25 cellular contexts compared by ENCODE assay signal in genomic region chr13:30871713-30872029, GRCh38. TPM values are rescaled to one million over a fixed set of nuclear protein-coding genes. Genes with fewer than 3 reads are reported as not detected.
DNase-seq lines count a peak whose midpoint lies in the region; ATAC-seq and TF ChIP-seq lines count a peak whose summit lies in the region.
"Had no signal": no experiment of that assay in that cellular context is flagged by ENCODE, and none has a peak within 500 bp of the region (broad histone marks: within the 10 kb centered on the region; RNA-seq: fewer than 3 reads in every experiment).

No MANE protein-coding gene starts in this region.

- no peak overlapping the region for H3K27ac ChIP-seq in H9 (ENCODE audit: insufficient read length, low read depth, low read length)
- no peak overlapping the region for H3K27ac ChIP-seq in iPS-20b (ENCODE audit: low read length)

- no peak overlapping the region for H2BK20ac ChIP-seq in H9 (ENCODE audit: low read depth, low read length, poor library complexity, severe bottlenecking)

- WGBS in H9 (ENCODE audit: extremely low coverage, insufficient read length, low lambda C conversion rate): no CpG with 5 or more reads among the region's 11 CpGs

- H3T11ph ChIP-seq in H9 (ENCODE audit: low read length): no peak overlapping the region

- no peak overlapping the region for H2BK120ac ChIP-seq in H9 (ENCODE audit: low read depth, low read length, poor library complexity, severe bottlenecking)

- H3K9me3 Mint-ChIP-seq in H9 (no peaks in the 10 kb centered on the region), brain (peaks cover 0 to 9% (median 0%) of the 10 kb centered on the region in 5 experiments)
- H3K9me3 Mint-ChIP-seq: activated CD8-positive, alpha-beta T cell treated with anti-CD3 and anti-CD28 coated beads for 36 hours; activated naive CD8-positive, alpha-beta T cell treated with anti-CD3 and anti-CD28 coated beads, Interleukin-2, amount 10 ng/mL, durations not matched to agents 7 days and 5 days; CD8-positive, alpha-beta T cell; type B pancreatic cell; WTC11 had no signal

- no peaks in the 10 kb centered on the region for H4K20me1 ChIP-seq in H9 (ENCODE audit: control insufficient read depth, insufficient read depth, insufficient read length)

- H3K4ac ChIP-seq in H9 (ENCODE audit: low read depth, low read length): no peak overlapping the region

- no peaks in the 10 kb centered on the region for H3K23me2 ChIP-seq in H9 (ENCODE audit: insufficient read length, low read depth, low read length, poor library complexity, severe bottlenecking)

- no peak overlapping the region for H3K18ac ChIP-seq in H9 (ENCODE audit: insufficient read length, low read depth, low read length)

- H3K4me1 Mint-ChIP-seq in H9: peaks cover 38 to 58% of the 10 kb centered on the region in 2 experiments
- peaks cover 85% of the 10 kb centered on the region for H3K4me1 Mint-ChIP-seq in brain
- H3K4me1 Mint-ChIP-seq: activated naive CD8-positive, alpha-beta T cell treated with anti-CD3 and anti-CD28 coated beads, Interleukin-2, amount 10 ng/mL, durations not matched to agents 7 days and 5 days; T-helper 17 cell had no signal

- no peak overlapping the region for H4K91ac ChIP-seq in H9 (ENCODE audit: insufficient read length, low read depth, low read length)

- no peak overlapping the region for H3K4me2 ChIP-seq in H9 (ENCODE audit: insufficient read depth, insufficient read length, low read length)

- no peak overlapping the region for H3K4me3 Mint-ChIP-seq in H9
- peak overlapping the region in 4 of 5 experiments; percentile 17 to 67 (median 46) for H3K4me3 Mint-ChIP-seq in brain
- H3K4me3 Mint-ChIP-seq: activated CD8-positive, alpha-beta T cell treated with anti-CD3 and anti-CD28 coated beads for 36 hours; activated naive CD8-positive, alpha-beta T cell treated with anti-CD3 and anti-CD28 coated beads, Interleukin-2, amount 10 ng/mL, durations not matched to agents 7 days and 5 days; CD8-positive, alpha-beta T cell; T-helper 17 cell; type B pancreatic cell; WTC11 had no signal

- H3K79me2 ChIP-seq in H9 (ENCODE audit: insufficient read depth, low read length): no peaks in the 10 kb centered on the region

- no peak overlapping the region for H2BK5ac ChIP-seq in H9 (ENCODE audit: insufficient read length, low read length)

- peaks cover 0 to 6% (median 0%) of the 10 kb centered on the region in 3 experiments; a peak in 2 of 7 replicates for H3K36me3 Mint-ChIP-seq in H9 (ENCODE audit: insufficient read depth in 1 of 3, low read depth in 3 of 3)
- no peaks in the 10 kb centered on the region for H3K36me3 Mint-ChIP-seq in brain
- H3K36me3 Mint-ChIP-seq: activated naive CD8-positive, alpha-beta T cell treated with anti-CD3 and anti-CD28 coated beads, Interleukin-2, amount 10 ng/mL, durations not matched to agents 7 days and 5 days; CD8-positive, alpha-beta T cell; type B pancreatic cell; WTC11 had no signal

- no peak overlapping the region for H3K56ac ChIP-seq in H9 (ENCODE audit: insufficient read length, low read depth, low read length)

- H3K9ac ChIP-seq in H9 (ENCODE audit: extremely low read depth, insufficient read length, low read length): no peak overlapping the region
- H3K9ac ChIP-seq in iPS-20b (ENCODE audit: low read depth, low read length): peak overlapping the region; percentile 20; the same call in 1 of the 2 replicates

- H4K8ac ChIP-seq in H9 (replicated peaks; ENCODE audit: insufficient read length, low read depth, low read length): no peak overlapping the region

- ATAC-seq in HG03025 (IDR thresholded peaks at IDR 0.05; ENCODE audit: low FRiP score, unreplicated experiment): no peak
- no peak for ATAC-seq in HG03175 (IDR thresholded peaks at IDR 0.05; ENCODE audit: unreplicated experiment)
- ATAC-seq in HG03432 (IDR thresholded peaks at IDR 0.05; ENCODE audit: unreplicated experiment): no peak
- no peak for ATAC-seq in GM21381 (IDR thresholded peaks at IDR 0.05; ENCODE audit: unreplicated experiment)
- ATAC-seq: activated CD8-positive, alpha-beta T cell treated with anti-CD3 and anti-CD28 coated beads for 36 hours; CD8-positive, alpha-beta T cell; T-helper 17 cell; WTC11 had no signal

- peak overlapping the region; percentile 56; the same call in 1 of the 2 replicates for H3K14ac ChIP-seq in H9 (ENCODE audit: insufficient read depth, low read length)

- H3K9me3 ChIP-seq in H9 (ENCODE audit: control insufficient read depth, low read depth, low read length) (no peaks in the 10 kb centered on the region), iPS-20b (ENCODE audit: insufficient read depth, low read depth, low read length) (no peaks in the 10 kb centered on the region)

- no peak overlapping the region for H2BK12ac ChIP-seq in H9 (ENCODE audit: insufficient read length, low read depth, low read length)

- peaks cover 7% of the 10 kb centered on the region for H3K27me3 Mint-ChIP-seq in H9 (ENCODE audit: low read depth)
- H3K27me3 Mint-ChIP-seq in brain: peaks cover 3% of the 10 kb centered on the region

- no peaks in the 10 kb centered on the region for H3K36me3 ChIP-seq in iPS-20b (ENCODE audit: insufficient read depth, low read depth, low read length)

- TF ChIP-seq CTCF in H9 (conservative IDR thresholded peaks at IDR 0.05) (no peak), brain (conservative IDR thresholded peaks at IDR 0.05) (no peak)

- H3K27ac Mint-ChIP-seq in H9: peak overlapping the region in 1 of 3 experiments; percentile 27; a peak in 2 of 7 replicates
- H3K27ac Mint-ChIP-seq in brain: peak overlapping the region; percentile 93 to 98 (median 97)
- H3K27ac Mint-ChIP-seq: activated CD8-positive, alpha-beta T cell treated with anti-CD3 and anti-CD28 coated beads for 36 hours; activated naive CD8-positive, alpha-beta T cell treated with anti-CD3 and anti-CD28 coated beads, Interleukin-2, amount 10 ng/mL, durations not matched to agents 7 days and 5 days; CD8-positive, alpha-beta T cell; T-helper 17 cell had no signal

- H3K27me3 ChIP-seq in H9 (ENCODE audit: insufficient read depth, low read length) (no peaks in the 10 kb centered on the region; the same call in 1 of the 2 replicates), iPS-20b (ENCODE audit: insufficient read depth, low read length) (no peaks in the 10 kb centered on the region)

- no peaks in the 10 kb centered on the region for H3K79me1 ChIP-seq in H9 (ENCODE audit: insufficient read depth, low read depth, low read length, poor library complexity, severe bottlenecking)

- no peak overlapping the region for H2AK5ac ChIP-seq in H9 (ENCODE audit: insufficient read length, low read length)

- no peak overlapping the region for H3K23ac ChIP-seq in H9 (ENCODE audit: insufficient read length, low read depth, low read length)

- H2BK15ac ChIP-seq in H9 (ENCODE audit: low read depth, low read length): no peak overlapping the region

- H3K4me3 ChIP-seq in iPS-20b (ENCODE audit: low read length): no peak overlapping the region

- no peak overlapping the region for H2AFZ ChIP-seq in H9 (ENCODE audit: low read length)

- H3K4me1 ChIP-seq in H9 (ENCODE audit: insufficient read depth, low read length) (no peaks in the 10 kb centered on the region; the same call in none of the 2 replicates), iPS-20b (ENCODE audit: insufficient read depth, low read length) (peaks cover 30% of the 10 kb centered on the region)

- DNase-seq in H9: no peak
- DNase-seq in superior temporal gyrus (ENCODE audit: extremely low spot score): peak; percentile 60
- DNase-seq: activated CD8-positive, alpha-beta T cell treated with anti-CD3 and anti-CD28 coated beads for 36 hours; activated naive CD8-positive, alpha-beta T cell treated with anti-CD3 and anti-CD28 coated beads, Interleukin-2, amount 10 ng/mL, durations not matched to agents 7 days and 5 days; CD8-positive, alpha-beta T cell; effector memory CD4-positive, alpha-beta T cell; KG1; kidney glomerular epithelial cell; mesendoderm; NCI-H1048; NCI-H2107; NCI-H69; retina; SIG-M5; T-helper 17 cell had no signal

- no peak overlapping the region for H4K5ac ChIP-seq in H9 (ENCODE audit: insufficient read length, low read depth, low read length)

RNA-seq across cellular contexts. Expression of gene MEDAG, which starts 34.4 kb away (rescaled TPM):
- 0.87 and 0.88 TPM in 2 replicates for total RNA-seq in H9 (2021)
- polyA plus RNA-seq in brain (ENCODE audit: insufficient read depth, low read depth, low replicate concordance): 0.98 TPM
- total RNA-seq: activated CD8-positive, alpha-beta T cell treated with anti-CD3 and anti-CD28 coated beads for 36 hours; activated naive CD8-positive, alpha-beta T cell treated with anti-CD3 and anti-CD28 coated beads, Interleukin-2, amount 10 ng/mL, durations not matched to agents 7 days and 5 days; CD8-positive, alpha-beta T cell; H4; T-helper 17 cell had no signal
- polyA plus RNA-seq: neural cell had no signal

Comparison
In these comparisons a context has a peak if more than half of its experiments do, and no peak if none do; other contexts are left out.
1. H3K4me3 Mint-ChIP-seq: peak in brain (4 of 5); none in H9 (0 of 2).